In the genomic region with DNA sequence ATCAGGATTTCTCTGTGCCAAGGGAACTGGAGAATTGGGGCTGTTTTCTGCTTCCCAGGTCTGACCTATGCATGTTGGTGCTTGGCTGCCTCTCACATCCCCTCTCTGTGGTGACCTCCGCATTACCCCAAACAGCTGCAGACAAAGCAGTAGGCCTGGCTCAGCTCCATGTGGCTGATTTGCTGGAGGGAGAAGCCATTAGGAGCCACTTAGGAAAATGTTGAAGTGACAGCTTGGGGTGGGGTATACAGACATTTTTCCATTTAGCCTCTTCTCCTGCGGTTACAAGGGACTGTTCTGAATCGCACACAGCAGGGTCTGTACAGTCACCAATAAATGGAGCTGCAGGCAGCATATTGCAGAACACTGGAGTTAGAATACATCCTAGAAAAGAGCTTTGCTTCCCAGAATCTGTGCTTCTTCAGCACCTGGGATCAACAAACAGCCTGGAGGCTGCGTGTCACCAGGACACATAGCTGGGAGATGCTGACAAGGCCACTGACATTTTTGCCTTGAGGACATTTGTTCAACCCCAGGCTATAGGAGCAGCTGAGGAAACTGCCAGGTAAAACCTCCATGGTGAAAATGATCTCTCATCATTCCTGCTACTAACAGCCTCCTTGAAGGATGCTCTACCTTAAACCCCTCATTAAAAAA, we compare ENCODE assay signal across 15 cellular contexts.
A peak's percentile ranks its signal among the peaks of the same experiment; 100 is the strongest.
DNase-seq lines count a peak whose midpoint lies in the region; ATAC-seq and TF ChIP-seq lines count a peak whose summit lies in the region.
"Had no signal": no experiment of that assay in that cellular context is flagged by ENCODE, and none has a peak within 500 bp of the region (broad histone marks: within the 10 kb centered on the region; RNA-seq: fewer than 3 reads in every experiment).

No MANE protein-coding gene starts in this region.

- CTCF ChIA-PET in SK-N-SH (lab: Yijun Ruan, JAX): interaction anchor here (0.6 to 2.0 kb wide), 9 partner anchors 19 to 572 kb away, joined by 3 to 5 read pairs (median 4); no protein-coding TSS in a partner anchor
- CTCF ChIA-PET in activated CD8-positive, alpha-beta T cell treated with anti-CD3 and anti-CD28 coated beads, Interleukin-2, amount 10 ng/mL, durations not matched to agents 7 days and 5 days (lab: Charles Lee): no interaction called here

- no peaks in the 10 kb centered on the region for H3K36me3 Mint-ChIP-seq in activated CD8-positive, alpha-beta T cell treated with anti-CD3 and anti-CD28 coated beads, Interleukin-2, amount 10 ng/mL, durations not matched to agents 7 days and 5 days (ENCODE audit: low read depth)
- H3K36me3 Mint-ChIP-seq: activated CD4-positive, alpha-beta memory T cell treated with anti-CD3 and anti-CD28 coated beads for 36 hours; memory B cell had no signal

- H3K18ac ChIP-seq in neuronal stem cell (ENCODE audit: low read length): peak overlapping the region; percentile 26

- peak in 1 of 2 experiments; percentile 92; a peak in 2 of 4 replicates for TF ChIP-seq EP300 in SK-N-SH (IDR thresholded peaks at IDR 0.05; ENCODE audit: borderline replicate concordance in 1 of 2, low read depth in 1 of 2, low read length in 1 of 2)

- peaks cover 8% of the 10 kb centered on the region for H3K27me3 Mint-ChIP-seq in activated CD8-positive, alpha-beta T cell treated with anti-CD3 and anti-CD28 coated beads, Interleukin-2, amount 10 ng/mL, durations not matched to agents 7 days and 5 days (ENCODE audit: low read depth)

- WGBS in SK-N-SH (ENCODE audit: low lambda C conversion rate): 52% methylated on average over 4 of the region's 4 CpGs
- no CpG with 5 or more reads among the region's 4 CpGs for WGBS in neuronal stem cell (ENCODE audit: extremely low coverage in 2 of 2, insufficient read length in 2 of 2, insufficient replicate concordance in 1 of 2), 2 donors

- no peak overlapping the region for H2BK5ac ChIP-seq in neuronal stem cell (ENCODE audit: low read length)

- no peak overlapping the region for H3K4me3 Mint-ChIP-seq in activated CD8-positive, alpha-beta T cell treated with anti-CD3 and anti-CD28 coated beads, Interleukin-2, amount 10 ng/mL, durations not matched to agents 7 days and 5 days
- H3K4me3 Mint-ChIP-seq: activated CD4-positive, alpha-beta memory T cell treated with anti-CD3 and anti-CD28 coated beads for 36 hours; activated T-helper 17 cell treated with anti-CD3 and anti-CD28 coated beads, Interleukin-2, amount 50 U/mL, for 72 hours; memory B cell had no signal

- no peak overlapping the region for H2BK15ac ChIP-seq in neuronal stem cell (ENCODE audit: low read length)

- no peaks in the 10 kb centered on the region for H3K79me1 ChIP-seq in neuronal stem cell (ENCODE audit: low read depth, low read length)

- no peak overlapping the region for H3K14ac ChIP-seq in neuronal stem cell (ENCODE audit: low read length)

- POLR2A ChIA-PET in SK-N-SH (lab: Yijun Ruan, JAX): interaction anchor here (0.9 kb wide), 1 partner anchor 335 kb away, joined by 5 read pairs; the partner anchor contains the start of gene DIRAS2
- POLR2A ChIA-PET in activated CD8-positive, alpha-beta T cell treated with anti-CD3 and anti-CD28 coated beads, Interleukin-2, amount 10 ng/mL, durations not matched to agents 7 days and 5 days (lab: Charles Lee): no interaction called here

- H3K9me3 Mint-ChIP-seq in activated CD8-positive, alpha-beta T cell treated with anti-CD3 and anti-CD28 coated beads, Interleukin-2, amount 10 ng/mL, durations not matched to agents 7 days and 5 days (ENCODE audit: insufficient read depth): no peaks in the 10 kb centered on the region
- H3K9me3 Mint-ChIP-seq: activated CD4-positive, alpha-beta memory T cell treated with anti-CD3 and anti-CD28 coated beads for 36 hours; activated T-helper 17 cell treated with anti-CD3 and anti-CD28 coated beads, Interleukin-2, amount 50 U/mL, for 72 hours; memory B cell had no signal

- H3K9me3 ChIP-seq in SK-N-SH (no peaks in the 10 kb centered on the region), neuronal stem cell (replicated peaks in 1 of 2; ENCODE audit: control insufficient read depth in 2 of 2, insufficient read depth in 1 of 2, low read depth in 1 of 2, low read length in 2 of 2) (no peaks in the 10 kb centered on the region)
- H3K9me3 ChIP-seq: vagina had no signal

- no peak overlapping the region for H2AFZ ChIP-seq in SK-N-SH (ENCODE audit: low read depth)
- H2AFZ ChIP-seq in neuronal stem cell (ENCODE audit: low read length): peak overlapping the region; percentile 30

- H3K4me2 ChIP-seq in SK-N-SH (no peak overlapping the region), neuronal stem cell (ENCODE audit: insufficient read depth, low read length, poor library complexity, severe bottlenecking) (no peak overlapping the region)

- no peaks in the 10 kb centered on the region for H4K20me1 ChIP-seq in SK-N-SH (ENCODE audit: insufficient read depth)

- H2BK120ac ChIP-seq in neuronal stem cell (ENCODE audit: low read depth, low read length): no peak overlapping the region

- H3K9ac ChIP-seq in SK-N-SH (no peak overlapping the region), neuronal stem cell (ENCODE audit: low read depth, low read length, poor library complexity) (no peak overlapping the region)

- H3K36me3 ChIP-seq in SK-N-SH (replicated peaks in 1 of 2; ENCODE audit: control insufficient read depth in 1 of 2, insufficient read depth in 2 of 2, low read length in 1 of 2) (no peaks in the 10 kb centered on the region), neuronal stem cell (replicated peaks in 1 of 2; ENCODE audit: control insufficient read depth in 2 of 2, insufficient read depth in 2 of 2, low read length in 2 of 2) (no peaks in the 10 kb centered on the region)
- H3K36me3 ChIP-seq: vagina had no signal

- peak overlapping the region in 1 of 2 experiments; percentile 97; a peak in 2 of 4 replicates for H3K27ac ChIP-seq in SK-N-SH (ENCODE audit: low read depth in 2 of 2, low read length in 1 of 2)
- H3K27ac ChIP-seq in neuronal stem cell (replicated peaks; ENCODE audit: low read length): no peak overlapping the region
- H3K27ac ChIP-seq: vagina had no signal

- H3K4me1 Mint-ChIP-seq in activated CD8-positive, alpha-beta T cell treated with anti-CD3 and anti-CD28 coated beads, Interleukin-2, amount 10 ng/mL, durations not matched to agents 7 days and 5 days (ENCODE audit: low read depth): no peaks in the 10 kb centered on the region
- H3K4me1 Mint-ChIP-seq: activated T-helper 17 cell treated with anti-CD3 and anti-CD28 coated beads, Interleukin-2, amount 50 U/mL, for 72 hours had no signal

- H3K9me2 ChIP-seq in SK-N-SH: no peaks in the 10 kb centered on the region

- H4K8ac ChIP-seq in neuronal stem cell (ENCODE audit: low read depth, low read length): no peak overlapping the region

- no peak for ATAC-seq in GM19351 (IDR thresholded peaks at IDR 0.05; ENCODE audit: unreplicated experiment)
- ATAC-seq in activated CD8-positive, alpha-beta T cell treated with anti-CD3 and anti-CD28 coated beads, Interleukin-2, amount 10 ng/mL, durations not matched to agents 7 days and 5 days: no peak
- ATAC-seq: activated T-helper 17 cell treated with anti-CD3 and anti-CD28 coated beads, Interleukin-2, amount 50 U/mL, for 72 hours had no signal

- TF ChIP-seq CTCF in SK-N-SH (IDR thresholded peaks at IDR 0.05): no peak

- H3K27me3 ChIP-seq in SK-N-SH (ENCODE audit: insufficient read depth): no peaks in the 10 kb centered on the region
- H3K27me3 ChIP-seq in neuronal stem cell (ENCODE audit: control insufficient read depth in 3 of 3, insufficient read depth in 3 of 3, low read depth in 1 of 3, low read length in 3 of 3): no peaks in the 10 kb centered on the region
- H3K27me3 ChIP-seq: vagina had no signal

- peak; percentile 99 for DNase-seq in NCI-H1092 treated with DMSO at 0.1 percent for 48 hours (lab: John Stamatoyannopoulos, UW)
- peak; percentile 90 for DNase-seq in NCI-H2081 treated with DMSO at 0.1 percent for 48 hours (lab: John Stamatoyannopoulos, UW)
- DNase-seq in SK-N-SH: peak; percentile 83
- DNase-seq in neuronal stem cell (ENCODE audit: low spot score): no peak
- no peak for DNase-seq in MV-4-11 (lab: John Stamatoyannopoulos, UW)
- DNase-seq in activated CD8-positive, alpha-beta T cell treated with anti-CD3 and anti-CD28 coated beads, Interleukin-2, amount 10 ng/mL, durations not matched to agents 7 days and 5 days: no peak
- DNase-seq: activated CD4-positive, alpha-beta memory T cell treated with anti-CD3 and anti-CD28 coated beads for 36 hours; amniotic stem cell; cortex of kidney; erythroblast; stimulated activated naive CD4-positive, alpha-beta T cell treated with Interleukin-2 at 50 U/mL for 16 hours had no signal

- no peak overlapping the region for H3K27ac Mint-ChIP-seq in activated CD8-positive, alpha-beta T cell treated with anti-CD3 and anti-CD28 coated beads, Interleukin-2, amount 10 ng/mL, durations not matched to agents 7 days and 5 days
- H3K27ac Mint-ChIP-seq: activated CD4-positive, alpha-beta memory T cell treated with anti-CD3 and anti-CD28 coated beads for 36 hours; activated T-helper 17 cell treated with anti-CD3 and anti-CD28 coated beads, Interleukin-2, amount 50 U/mL, for 72 hours; memory B cell had no signal

- H3K79me2 ChIP-seq in SK-N-SH (ENCODE audit: insufficient read depth): no peaks in the 10 kb centered on the region

- H2BK12ac ChIP-seq in neuronal stem cell (ENCODE audit: low read length): no peak overlapping the region

- no peak overlapping the region for H3K4me3 ChIP-seq in SK-N-SH (ENCODE audit: low read depth in 2 of 2, low read length in 1 of 2)
- H3K4me3 ChIP-seq in neuronal stem cell (ENCODE audit: low read length in 2 of 2): no peak overlapping the region
- H3K4me3 ChIP-seq: vagina had no signal

- TF ChIP-seq RAD21 in SK-N-SH (IDR thresholded peaks at IDR 0.05; ENCODE audit: low read length): peak; percentile 35

- H3F3A ChIP-seq in SK-N-SH (replicated peaks; ENCODE audit: insufficient read depth): no peaks in the 10 kb centered on the region

- no peak overlapping the region for H3K4ac ChIP-seq in neuronal stem cell (ENCODE audit: low read length)

- peaks cover 0 to 40% of the 10 kb centered on the region in 2 experiments; a peak in 2 of 4 replicates for H3K4me1 ChIP-seq in SK-N-SH (ENCODE audit: control insufficient read depth in 1 of 2, insufficient read depth in 2 of 2, low read depth in 1 of 2, low read length in 1 of 2)
- peaks cover 0 to 6% of the 10 kb centered on the region in 2 donors for H3K4me1 ChIP-seq in neuronal stem cell (ENCODE audit: control insufficient read depth in 2 of 2, insufficient read depth in 1 of 2, low read depth in 1 of 2, low read length in 2 of 2)
- H3K4me1 ChIP-seq: vagina had no signal

- no peak overlapping the region for H4K91ac ChIP-seq in neuronal stem cell (ENCODE audit: low read depth, low read length, poor library complexity)

- H2AK5ac ChIP-seq in neuronal stem cell (ENCODE audit: low read depth, low read length): no peak overlapping the region

- no peak overlapping the region for H3K23ac ChIP-seq in neuronal stem cell (ENCODE audit: low read depth, low read length, poor library complexity)

Comparison
In these comparisons a context has a peak if more than half of its experiments do, and no peak if none do; other contexts are left out.
1. DNase-seq: peak in NCI-H1092 treated with DMSO at 0.1 percent for 48 hours (single experiment), NCI-H2081 treated with DMSO at 0.1 percent for 48 hours (single experiment) and SK-N-SH (single experiment); none in neuronal stem cell (single experiment), MV-4-11 (single experiment) and activated CD8-positive, alpha-beta T cell treated with anti-CD3 and anti-CD28 coated beads, Interleukin-2, amount 10 ng/mL, durations not matched to agents 7 days and 5 days (single experiment).